Comparison of ENCODE assay signal across 15 cellular contexts in genomic region chr1:162292422-162292849, GRCh38.
DNase-seq lines count a peak whose midpoint lies in the region; ATAC-seq and TF ChIP-seq lines count a peak whose summit lies in the region.
"Had no signal": no experiment of that assay in that cellular context is flagged by ENCODE, and none has a peak within 500 bp of the region (broad histone marks: within the 10 kb centered on the region; RNA-seq: fewer than 3 reads in every experiment).

No MANE protein-coding gene starts in this region.

- H3K4me1 Mint-ChIP-seq in stimulated activated naive B cell treated with anti-CD40 and anti-IgM and Interleukin-4, amounts not matched to agents 10 μg/mL and 1 μg/mL and 100 μg/mL, for 72 hours: no peaks in the 10 kb centered on the region
- H3K4me1 Mint-ChIP-seq: activated T-helper 17 cell treated with anti-CD3 and anti-CD28 coated beads, Interleukin-2, amount 50 U/mL, for 72 hours; B cell had no signal

- H3K27ac ChIP-seq in fibroblast of lung (ENCODE audit: insufficient read depth, low read length) (no peak overlapping the region), trophoblast cell (ENCODE audit: low read depth, low read length) (no peak overlapping the region), substantia nigra (ENCODE audit: low read depth, low read length, poor library complexity, severe bottlenecking) (no peak overlapping the region), psoas muscle (no peak overlapping the region)
- H3K27ac ChIP-seq: colonic mucosa, hepatocyte, stomach had no signal

- no peak overlapping the region for H3K4me3 ChIP-seq in fibroblast of lung (replicated peaks in 1 of 4; ENCODE audit: control extremely low read depth in 1 of 4, insufficient read depth in 1 of 4, low read depth in 3 of 4, low read length in 4 of 4)
- no peak overlapping the region for H3K4me3 ChIP-seq in trophoblast cell (ENCODE audit: low read depth, low read length)
- no peak overlapping the region for H3K4me3 ChIP-seq in psoas muscle
- H3K4me3 ChIP-seq: colonic mucosa, hepatocyte, stomach had no signal

- no peak overlapping the region for H3K4ac ChIP-seq in trophoblast cell (ENCODE audit: low read depth, low read length)

- peaks cover 13 to 47% of the 10 kb centered on the region in 2 donors for H3K27me3 Mint-ChIP-seq in stimulated activated naive B cell treated with anti-CD40 and anti-IgM and Interleukin-4, amounts not matched to agents 10 μg/mL and 1 μg/mL and 100 μg/mL, for 72 hours

- no peak overlapping the region for H3K4me3 Mint-ChIP-seq in stimulated activated naive B cell treated with anti-CD40 and anti-IgM and Interleukin-4, amounts not matched to agents 10 μg/mL and 1 μg/mL and 100 μg/mL, for 72 hours
- H3K4me3 Mint-ChIP-seq: activated CD8-positive, alpha-beta T cell treated with anti-CD3 and anti-CD28 coated beads, Interleukin-2, amount 10 ng/mL, durations not matched to agents 7 days and 5 days; activated T-helper 17 cell treated with anti-CD3 and anti-CD28 coated beads, Interleukin-2, amount 50 U/mL, for 72 hours; B cell had no signal

- H3K9me3 Mint-ChIP-seq in stimulated activated naive B cell treated with anti-CD40 and anti-IgM and Interleukin-4, amounts not matched to agents 10 μg/mL and 1 μg/mL and 100 μg/mL, for 72 hours: no peaks in the 10 kb centered on the region
- H3K9me3 Mint-ChIP-seq: activated T-helper 17 cell treated with anti-CD3 and anti-CD28 coated beads, Interleukin-2, amount 50 U/mL, for 72 hours had no signal

- H3K9me3 ChIP-seq in fibroblast of lung (ENCODE audit: control insufficient read depth, insufficient read depth, low read depth, low read length) (no peaks in the 10 kb centered on the region), trophoblast cell (ENCODE audit: insufficient read depth, low read depth, low read length) (no peaks in the 10 kb centered on the region), psoas muscle (no peaks in the 10 kb centered on the region)
- H3K9me3 ChIP-seq: colonic mucosa, stomach had no signal

- H2AFZ ChIP-seq in fibroblast of lung (ENCODE audit: low read length) (no peak overlapping the region), trophoblast cell (ENCODE audit: insufficient read depth, low read length, poor library complexity) (no peak overlapping the region)
- H2AFZ ChIP-seq: hepatocyte had no signal

- H3K79me1 ChIP-seq in trophoblast cell (ENCODE audit: low read length): no peaks in the 10 kb centered on the region

- intact Hi-C loops in psoas muscle (cut with DNase I): no loop called here

- no peak overlapping the region for H4K91ac ChIP-seq in trophoblast cell (ENCODE audit: low read depth, low read length)

- H3K4me1 ChIP-seq in fibroblast of lung (ENCODE audit: control insufficient read depth, extremely low read depth, insufficient read depth, low read length): no peaks in the 10 kb centered on the region
- H3K4me1 ChIP-seq in trophoblast cell (ENCODE audit: control insufficient read depth in 1 of 2, insufficient read depth in 2 of 2, low read length in 2 of 2): no peaks in the 10 kb centered on the region
- H3K4me1 ChIP-seq in psoas muscle: no peaks in the 10 kb centered on the region
- H3K4me1 ChIP-seq: colonic mucosa had no signal

- H4K12ac ChIP-seq in trophoblast cell (ENCODE audit: low read depth, low read length): no peak overlapping the region

- no peak overlapping the region for H3K14ac ChIP-seq in trophoblast cell (ENCODE audit: low read length)

- H2BK120ac ChIP-seq in trophoblast cell (ENCODE audit: insufficient read depth, low read length, poor library complexity): no peak overlapping the region

- H3K23ac ChIP-seq in trophoblast cell (ENCODE audit: low read length): no peak overlapping the region

- H2BK12ac ChIP-seq in trophoblast cell (ENCODE audit: low read length): no peak overlapping the region

- no peak overlapping the region for H3K27ac Mint-ChIP-seq in stimulated activated naive B cell treated with anti-CD40 and anti-IgM and Interleukin-4, amounts not matched to agents 10 μg/mL and 1 μg/mL and 100 μg/mL, for 72 hours
- H3K27ac Mint-ChIP-seq: activated CD8-positive, alpha-beta T cell treated with anti-CD3 and anti-CD28 coated beads, Interleukin-2, amount 10 ng/mL, durations not matched to agents 7 days and 5 days; activated T-helper 17 cell treated with anti-CD3 and anti-CD28 coated beads, Interleukin-2, amount 50 U/mL, for 72 hours; B cell had no signal

- no peak overlapping the region for H3K18ac ChIP-seq in trophoblast cell (ENCODE audit: low read length)

- no peaks in the 10 kb centered on the region for H4K20me1 ChIP-seq in fibroblast of lung (ENCODE audit: control insufficient read depth, extremely low read depth, insufficient read depth, low read length)

- no CpG with 5 or more reads among the region's 2 CpGs for WGBS in trophoblast cell (ENCODE audit: extremely low coverage, insufficient coverage, insufficient read length)
- WGBS in psoas muscle, 3 donors: 50 to 57% (median 57%) methylated on average over 2 of the region's 2 CpGs

- no peak for TF ChIP-seq CTCF in fibroblast of lung (conservative IDR thresholded peaks at IDR 0.05 in 1 of 2, IDR thresholded peaks at IDR 0.05 in 1 of 2; ENCODE audit: low read depth in 1 of 2, low read length in 2 of 2)
- TF ChIP-seq CTCF in psoas muscle (IDR thresholded peaks at IDR 0.05): no peak

- H3K9ac ChIP-seq in fibroblast of lung (ENCODE audit: insufficient read depth, low read length): no peak overlapping the region
- no peak overlapping the region for H3K9ac ChIP-seq in trophoblast cell (ENCODE audit: low read length)

- no peak for ATAC-seq in psoas muscle
- no peak for ATAC-seq in stimulated activated naive B cell treated with anti-CD40 and anti-IgM and Interleukin-4, amounts not matched to agents 10 μg/mL and 1 μg/mL and 100 μg/mL, for 72 hours (replicated peaks)
- ATAC-seq: activated CD8-positive, alpha-beta T cell treated with anti-CD3 and anti-CD28 coated beads, Interleukin-2, amount 10 ng/mL, durations not matched to agents 7 days and 5 days; activated T-helper 17 cell treated with anti-CD3 and anti-CD28 coated beads, Interleukin-2, amount 50 U/mL, for 72 hours; left colon had no signal

- H3K36me3 ChIP-seq in fibroblast of lung (ENCODE audit: control insufficient read depth, insufficient read depth, low read length): no peaks in the 10 kb centered on the region
- H3K36me3 ChIP-seq in trophoblast cell (ENCODE audit: control insufficient read depth in 1 of 2, insufficient read depth in 2 of 2, low read length in 2 of 2): no peaks in the 10 kb centered on the region
- no peaks in the 10 kb centered on the region for H3K36me3 ChIP-seq in psoas muscle (ENCODE audit: insufficient read depth in 1 of 2, low read depth in 1 of 2)
- H3K36me3 ChIP-seq: colonic mucosa, stomach had no signal

- H3K79me2 ChIP-seq in fibroblast of lung (ENCODE audit: control insufficient read depth, insufficient read depth, low read length) (no peaks in the 10 kb centered on the region), trophoblast cell (ENCODE audit: control insufficient read depth, insufficient read depth, low read length, poor library complexity) (no peaks in the 10 kb centered on the region)
- H3K79me2 ChIP-seq: hepatocyte had no signal

- no peak overlapping the region for H2BK5ac ChIP-seq in trophoblast cell (ENCODE audit: low read depth, low read length, poor library complexity)

- no peak overlapping the region for H4K8ac ChIP-seq in trophoblast cell (ENCODE audit: low read depth, low read length)

- H3K27me3 ChIP-seq in fibroblast of lung (ENCODE audit: control insufficient read depth, insufficient read depth, low read length) (no peaks in the 10 kb centered on the region), trophoblast cell (ENCODE audit: insufficient read depth, low read length) (no peaks in the 10 kb centered on the region), psoas muscle (ENCODE audit: insufficient read depth in 3 of 3, low read length in 2 of 3) (peaks cover 0 to 3% (median 0%) of the 10 kb centered on the region in 3 donors)
- H3K27me3 ChIP-seq: colonic mucosa, hepatocyte, stomach had no signal

- no peak overlapping the region for H3K4me2 ChIP-seq in fibroblast of lung (ENCODE audit: extremely low read depth, insufficient read depth, low read length)
- H3K4me2 ChIP-seq in trophoblast cell (ENCODE audit: low read length): no peak overlapping the region
- H3K4me2 ChIP-seq: hepatocyte had no signal

- H3K36me3 Mint-ChIP-seq in stimulated activated naive B cell treated with anti-CD40 and anti-IgM and Interleukin-4, amounts not matched to agents 10 μg/mL and 1 μg/mL and 100 μg/mL, for 72 hours: no peaks in the 10 kb centered on the region

- H2AK5ac ChIP-seq in trophoblast cell (ENCODE audit: low read length): no peak overlapping the region

- DNase-seq in HCEC 1CT: peak; percentile 43
- DNase-seq in amniotic epithelial cell (ENCODE audit: low read depth): peak; percentile 57
- peak; percentile 33 to 62 for DNase-seq in fibroblast of lung (ENCODE audit: low read depth in 2 of 2)
- DNase-seq in trophoblast cell: peak; percentile 20 to 69
- no peak for DNase-seq in substantia nigra (lab: John Stamatoyannopoulos, UW)
- DNase-seq in psoas muscle: no peak
- DNase-seq in stimulated activated naive B cell treated with anti-CD40 and anti-IgM and Interleukin-4, amounts not matched to agents 10 μg/mL and 1 μg/mL and 100 μg/mL, for 72 hours: no peak
- DNase-seq: activated CD8-positive, alpha-beta T cell treated with anti-CD3 and anti-CD28 coated beads, Interleukin-2, amount 10 ng/mL, durations not matched to agents 7 days and 5 days; colonic mucosa; left colon; NCI-H526; stomach had no signal

Comparison
In these comparisons a context has a peak if more than half of its experiments do, and no peak if none do; other contexts are left out.
1. DNase-seq: peak in HCEC 1CT (single experiment), amniotic epithelial cell (single experiment), fibroblast of lung (2 of 2) and trophoblast cell (2 of 2); none in substantia nigra (0 of 49), psoas muscle (0 of 2) and stimulated activated naive B cell treated with anti-CD40 and anti-IgM and Interleukin-4, amounts not matched to agents 10 μg/mL and 1 μg/mL and 100 μg/mL, for 72 hours (single experiment).